2 cellular contexts compared by ENCODE assay signal in the genomic region with DNA sequence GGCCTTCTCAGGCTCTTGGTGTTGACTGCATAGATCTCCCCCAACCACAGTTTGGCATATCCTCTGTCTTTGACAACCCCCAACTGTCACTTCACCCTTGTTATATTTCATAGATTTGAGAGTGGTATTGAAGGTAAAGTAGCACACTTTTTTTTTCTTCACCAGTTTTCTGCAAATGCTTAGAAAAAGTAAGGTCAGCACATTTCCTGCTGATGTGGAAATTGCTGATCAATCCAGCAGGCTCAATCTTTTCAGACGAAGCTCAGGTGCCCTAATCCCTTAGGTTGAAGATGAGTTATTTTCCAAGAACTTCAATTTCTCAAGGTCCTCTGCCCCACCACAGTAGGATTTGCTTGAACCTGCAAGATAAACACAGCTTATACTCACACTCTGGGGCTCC.
TF ChIP-seq lines count a peak whose summit lies in the region.

No MANE protein-coding gene starts in this region.

TF ChIP-seq in A549, 52 proteins besides CTCF, POLR2A, EP300 and RAD21:
- no peak for TF ChIP-seq TP53 (CRISPR knock-in tag; IDR thresholded peaks at IDR 0.05)
- TF ChIP-seq POLR2AphosphoS2 (conservative IDR thresholded peaks at IDR 0.05; ENCODE audit: low read length), result no peak
- TF ChIP-seq CEBPB (IDR thresholded peaks at IDR 0.05), result no peak
- no peak for TF ChIP-seq BHLHE40 (IDR thresholded peaks at IDR 0.05; ENCODE audit: low read depth, low read length)
- peak; percentile 68 for TF ChIP-seq MAFK (IDR thresholded peaks at IDR 0.05; ENCODE audit: partially characterized antibody)
- TF ChIP-seq MYC (IDR thresholded peaks at IDR 0.05; ENCODE audit: borderline replicate concordance, low read length), result no peak

TF ChIP-seq in HCT116, 20 proteins besides CTCF, POLR2A, EP300 and RAD21:
- TF ChIP-seq ZBTB33 (IDR thresholded peaks at IDR 0.05; ENCODE audit: extremely low read depth, insufficient replicate concordance, low read length) (no peak), YY1 (IDR thresholded peaks at IDR 0.05; ENCODE audit: extremely low read depth, insufficient replicate concordance, low read depth, low read length) (no peak), EGR1 (IDR thresholded peaks at IDR 0.05; ENCODE audit: low read depth) (no peak), SRF (IDR thresholded peaks at IDR 0.05; ENCODE audit: low read depth) (no peak), EZH2phosphoT487 (IDR thresholded peaks at IDR 0.05; ENCODE audit: borderline replicate concordance) (no peak)
